ENCODE assay signal across 16 cellular contexts in the genomic region with DNA sequence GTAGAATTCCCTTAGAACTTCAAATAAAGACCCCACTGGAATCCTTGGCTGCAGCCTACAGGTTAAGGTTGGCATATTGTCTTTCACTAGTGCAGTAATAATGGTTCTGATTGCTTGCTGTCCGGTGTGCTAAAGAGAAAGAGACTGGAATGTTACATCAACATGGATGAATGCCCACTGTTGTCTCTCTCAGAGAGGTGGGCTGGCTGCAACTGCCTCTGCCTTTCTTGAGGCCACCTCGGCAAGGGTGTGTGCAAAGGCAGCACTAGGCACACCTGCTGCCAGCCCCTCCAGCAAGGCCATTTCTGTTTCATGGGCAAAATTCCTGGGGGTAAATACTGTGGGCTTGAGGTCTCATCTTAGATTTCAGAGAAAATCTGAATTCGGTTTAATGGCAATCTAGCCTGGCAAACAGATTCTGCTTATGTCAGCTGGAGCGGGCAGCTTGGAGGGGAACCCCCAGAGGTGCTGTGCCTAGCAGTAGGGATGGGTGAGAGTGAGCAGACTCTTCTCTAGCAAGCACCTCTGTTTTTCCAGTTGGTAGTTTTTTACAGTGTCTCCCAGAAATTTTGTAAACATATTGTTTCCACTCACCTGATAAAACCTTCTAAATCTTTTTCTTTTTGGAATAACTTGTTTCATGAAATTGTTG. TPM values are rescaled to one million over a fixed set of nuclear protein-coding genes. Genes with fewer than 3 reads are reported as not detected.
DNase-seq lines count a peak whose midpoint lies in the region; TF ChIP-seq lines count a peak whose summit lies in the region.
"Had no signal": no experiment of that assay in that cellular context is flagged by ENCODE, and none has a peak within 500 bp of the region (broad histone marks: within the 10 kb centered on the region; RNA-seq: fewer than 3 reads in every experiment).

No MANE protein-coding gene starts in this region.

- H3K36me3 ChIP-seq in neuronal stem cell (replicated peaks in 1 of 2; ENCODE audit: control insufficient read depth in 2 of 2, insufficient read depth in 2 of 2, low read length in 2 of 2) (no peaks in the 10 kb centered on the region), ovary (no peaks in the 10 kb centered on the region)
- H3K36me3 ChIP-seq: SJSA1 had no signal

- no peak overlapping the region for H3K18ac ChIP-seq in neuronal stem cell (ENCODE audit: low read length)

- no peak overlapping the region for H3K23ac ChIP-seq in neuronal stem cell (ENCODE audit: low read depth, low read length, poor library complexity)

- no peak overlapping the region for H4K8ac ChIP-seq in neuronal stem cell (ENCODE audit: low read depth, low read length)

- H3K4me2 ChIP-seq in neuronal stem cell (ENCODE audit: insufficient read depth, low read length, poor library complexity, severe bottlenecking) = no peak overlapping the region

- TF ChIP-seq CTCF in brain (conservative IDR thresholded peaks at IDR 0.05) (no peak), type B pancreatic cell (conservative IDR thresholded peaks at IDR 0.05) (no peak), ovary (IDR thresholded peaks at IDR 0.05) (no peak)

- peak overlapping the region in 3 of 5 experiments; percentile 43 to 57 (median 55) for H3K27ac Mint-ChIP-seq in brain
- peak overlapping the region; percentile 27 for H3K27ac Mint-ChIP-seq in type B pancreatic cell
- H3K27ac Mint-ChIP-seq: B cell had no signal

- H2BK120ac ChIP-seq in neuronal stem cell (ENCODE audit: low read depth, low read length) = no peak overlapping the region

- H3K4me3 ChIP-seq in neuronal stem cell (ENCODE audit: low read length in 2 of 2) (peak overlapping the region in 1 of 2 donors; percentile 46), ovary (no peak overlapping the region)
- H3K4me3 ChIP-seq: SJSA1 had no signal

- intact Hi-C loops in ovary (cut with DNase I) = no loop called here

- peaks cover 3 to 21% (median 11%) of the 10 kb centered on the region in 5 experiments for H3K9me3 Mint-ChIP-seq in brain
- no peaks in the 10 kb centered on the region for H3K9me3 Mint-ChIP-seq in type B pancreatic cell

- H3K27ac ChIP-seq in neuronal stem cell (replicated peaks; ENCODE audit: low read length) (peak overlapping the region; percentile 21), ovary (no peak overlapping the region)
- H3K27ac ChIP-seq: SJSA1 had no signal

- no peak overlapping the region for H3K9ac ChIP-seq in neuronal stem cell (ENCODE audit: low read depth, low read length, poor library complexity)

- H3K14ac ChIP-seq in neuronal stem cell (ENCODE audit: low read length) = no peak overlapping the region

- WGBS in neuronal stem cell (ENCODE audit: extremely low coverage in 2 of 2, insufficient read length in 2 of 2, insufficient replicate concordance in 1 of 2), 2 donors = no CpG with 5 or more reads among the region's 4 CpGs
- 43 to 53% (median 49%) methylated on average over 4 of the region's 4 CpGs for WGBS in ovary, 3 donors

- H2AFZ ChIP-seq in neuronal stem cell (ENCODE audit: low read length) = no peak overlapping the region

- peaks cover 5 to 10% of the 10 kb centered on the region in 2 donors for H3K4me1 ChIP-seq in neuronal stem cell (ENCODE audit: control insufficient read depth in 2 of 2, insufficient read depth in 1 of 2, low read depth in 1 of 2, low read length in 2 of 2)
- peaks cover 4% of the 10 kb centered on the region for H3K4me1 ChIP-seq in ovary (ENCODE audit: insufficient read depth)
- H3K4me1 ChIP-seq: SJSA1 had no signal

- H3K9me3 ChIP-seq in neuronal stem cell (replicated peaks in 1 of 2; ENCODE audit: control insufficient read depth in 2 of 2, insufficient read depth in 1 of 2, low read depth in 1 of 2, low read length in 2 of 2) = peaks cover 0 to 2% of the 10 kb centered on the region in 2 donors
- no peaks in the 10 kb centered on the region for H3K9me3 ChIP-seq in ovary
- H3K9me3 ChIP-seq: SJSA1 had no signal

- H3K36me3 Mint-ChIP-seq in brain (peaks cover 31% of the 10 kb centered on the region), type B pancreatic cell (peaks cover 24% of the 10 kb centered on the region)

- peak; percentile 3 for DNase-seq in kidney glomerular epithelial cell (lab: John Stamatoyannopoulos, UW)
- peak; percentile 39 for DNase-seq in neuronal stem cell (ENCODE audit: low spot score)
- no peak for DNase-seq in type B pancreatic cell (ENCODE audit: extremely low spot score, unreplicated experiment)
- DNase-seq in D341Med (ENCODE audit: low spot score) = no peak
- DNase-seq in ecto neural progenitor cell (ENCODE audit: low spot score) = no peak
- no peak for DNase-seq in UCSD-AML1 (lab: John Stamatoyannopoulos, UW; ENCODE audit: unreplicated experiment)
- DNase-seq in ovary = no peak
- DNase-seq: CD4-positive, CD25-positive, alpha-beta regulatory T cell; HCEC 1CT; NCI-H2029; NCI-H2171; NCI-H446 treated with DMSO at 0.1 percent for 48 hours; NK-92 treated with Interleukin-12 subunit alpha and Interleukin-12 subunit beta, amount 100 ng/mL, for 24 hours had no signal

- TF ChIP-seq EP300 in ovary (IDR thresholded peaks at IDR 0.05) = no peak

- no peak overlapping the region for H2BK5ac ChIP-seq in neuronal stem cell (ENCODE audit: low read length)

- H2AK5ac ChIP-seq in neuronal stem cell (ENCODE audit: low read depth, low read length) = no peak overlapping the region

- H3K79me1 ChIP-seq in neuronal stem cell (ENCODE audit: low read depth, low read length) = peaks cover 3% of the 10 kb centered on the region

- no peak overlapping the region for H3K4me3 Mint-ChIP-seq in brain
- no peak overlapping the region for H3K4me3 Mint-ChIP-seq in type B pancreatic cell
- H3K4me3 Mint-ChIP-seq: B cell; CD4-positive, CD25-positive, alpha-beta regulatory T cell had no signal

- no peak overlapping the region for H2BK12ac ChIP-seq in neuronal stem cell (ENCODE audit: low read length)

- H3K4ac ChIP-seq in neuronal stem cell (ENCODE audit: low read length) = no peak overlapping the region

- H3K27me3 ChIP-seq in neuronal stem cell (ENCODE audit: control insufficient read depth in 3 of 3, insufficient read depth in 3 of 3, low read depth in 1 of 3, low read length in 3 of 3) (no peaks in the 10 kb centered on the region), ovary (no peaks in the 10 kb centered on the region)
- H3K27me3 ChIP-seq: SJSA1 had no signal

- no peak overlapping the region for H4K91ac ChIP-seq in neuronal stem cell (ENCODE audit: low read depth, low read length, poor library complexity)

- H3K27me3 Mint-ChIP-seq in brain (peaks cover 3% of the 10 kb centered on the region), type B pancreatic cell (no peaks in the 10 kb centered on the region)
- H3K27me3 Mint-ChIP-seq: B cell; CD4-positive, CD25-positive, alpha-beta regulatory T cell had no signal

- H3K4me1 Mint-ChIP-seq in brain (peaks cover 45% of the 10 kb centered on the region), type B pancreatic cell (ENCODE audit: unreplicated experiment) (peaks cover 19% of the 10 kb centered on the region)

- TF ChIP-seq POLR2A in ovary (IDR thresholded peaks at IDR 0.05) = no peak

- no peak overlapping the region for H2BK15ac ChIP-seq in neuronal stem cell (ENCODE audit: low read length)

RNA-seq across cellular contexts. Expression of a gene that starts 54.0 kb away (rescaled TPM):
- polyA plus RNA-seq in brain (ENCODE audit: insufficient read depth, low read depth, low replicate concordance) = 15.6 TPM
- 19.2 TPM for polyA plus RNA-seq in neuronal stem cell (2013, experiment 1 of 2)
- polyA plus RNA-seq in neuronal stem cell (2013, experiment 2 of 2) = 19.8 TPM
- total RNA-seq in type B pancreatic cell (ENCODE audit: low replicate concordance) = 43.2 and 61.0 TPM in 2 replicates
- 10 to 100 TPM; 16.3 to 45.6 (median 37.0) TPM for total RNA-seq in ovary
- 10 to 100 TPM in 1 of 2 donors, 1 to 10 TPM in 1; 7.2 to 18.5 TPM for polyA plus RNA-seq in ovary

Comparison
In these comparisons a context has a peak if more than half of its experiments do, and no peak if none do; other contexts are left out.
1. DNase-seq: peak in kidney glomerular epithelial cell (single experiment) and neuronal stem cell (single experiment); none in type B pancreatic cell (single experiment), D341Med (single experiment), ecto neural progenitor cell (single experiment), UCSD-AML1 (single experiment) and ovary (0 of 5).